23 cellular contexts compared by ENCODE assay signal in the genomic region with DNA sequence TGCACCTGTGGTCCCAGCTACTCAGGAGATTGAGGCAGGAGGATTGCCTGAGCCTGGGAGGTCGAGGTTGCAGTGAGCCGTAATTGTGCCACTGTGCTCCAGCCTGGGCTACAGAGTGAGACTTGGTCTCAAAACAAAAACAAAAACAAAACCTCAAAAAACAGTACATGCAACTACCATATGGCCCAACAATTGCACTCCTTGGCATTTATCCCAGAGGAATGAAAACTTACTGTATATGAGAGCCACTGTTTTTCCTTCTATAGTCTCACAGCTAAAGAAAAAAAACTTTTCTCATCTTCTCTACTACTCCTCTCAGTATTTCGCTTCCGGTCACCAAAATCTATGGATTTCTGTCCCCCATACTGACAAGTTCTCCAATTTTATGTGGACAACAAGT.
DNase-seq lines count a peak whose midpoint lies in the region; ATAC-seq, FAIRE-seq and TF ChIP-seq lines count a peak whose summit lies in the region.
"Had no signal": no experiment of that assay in that cellular context is flagged by ENCODE, and none has a peak within 500 bp of the region (broad histone marks: within the 10 kb centered on the region; RNA-seq: fewer than 3 reads in every experiment).

No MANE protein-coding gene starts in this region.

- H3K4me3 Mint-ChIP-seq in HFFc6: no peak overlapping the region
- H3K4me3 Mint-ChIP-seq in activated CD4-positive, alpha-beta T cell treated with anti-CD3 and anti-CD28 coated beads, Interleukin-2, amount 10 ng/mL, durations not matched to agents 7 days and 5 days: no peak overlapping the region
- H3K4me3 Mint-ChIP-seq: CD8-positive, alpha-beta memory T cell; GM23338 had no signal

- peak overlapping the region; percentile 60; the same call in 1 of the 2 replicates for H3K27ac Mint-ChIP-seq in HFFc6
- H3K27ac Mint-ChIP-seq in activated CD4-positive, alpha-beta T cell treated with anti-CD3 and anti-CD28 coated beads, Interleukin-2, amount 10 ng/mL, durations not matched to agents 7 days and 5 days: no peak overlapping the region
- H3K27ac Mint-ChIP-seq: CD8-positive, alpha-beta memory T cell; GM23338; IgD-negative memory B cell had no signal

- CTCF ChIA-PET in activated CD4-positive, alpha-beta T cell treated with anti-CD3 and anti-CD28 coated beads, Interleukin-2, amount 10 ng/mL, durations not matched to agents 7 days and 5 days (lab: Charles Lee): interaction anchor here (0.8 to 1.6 kb wide), 2 partner anchors 11 to 16 kb away, joined by 4 to 5 read pairs; no protein-coding TSS in a partner anchor

- peaks cover 32% of the 10 kb centered on the region for H3K4me1 Mint-ChIP-seq in HFFc6 (ENCODE audit: low read depth)
- no peaks in the 10 kb centered on the region for H3K4me1 Mint-ChIP-seq in activated CD4-positive, alpha-beta T cell treated with anti-CD3 and anti-CD28 coated beads, Interleukin-2, amount 10 ng/mL, durations not matched to agents 7 days and 5 days
- H3K4me1 Mint-ChIP-seq: CD8-positive, alpha-beta memory T cell; GM23338 had no signal

- TF ChIP-seq CTCF in HFFc6 (IDR thresholded peaks at IDR 0.05) (no peak), cardiac fibroblast (IDR thresholded peaks at IDR 0.05; ENCODE audit: low read depth, low read length) (no peak), fibroblast of pulmonary artery (IDR thresholded peaks at IDR 0.05; ENCODE audit: low read length, missing control alignments) (no peak), D721Med (IDR thresholded peaks at IDR 0.05; ENCODE audit: insufficient read depth, missing control alignments) (no peak)

- H3K9me3 Mint-ChIP-seq in HFFc6: no peaks in the 10 kb centered on the region
- H3K9me3 Mint-ChIP-seq in activated CD4-positive, alpha-beta T cell treated with anti-CD3 and anti-CD28 coated beads, Interleukin-2, amount 10 ng/mL, durations not matched to agents 7 days and 5 days: no peaks in the 10 kb centered on the region
- H3K9me3 Mint-ChIP-seq: CD8-positive, alpha-beta memory T cell; GM23338; IgD-negative memory B cell had no signal

- no peak for ATAC-seq in activated CD4-positive, CD25-positive, alpha-beta regulatory T cell treated with anti-CD3 and anti-CD28 coated beads, Interleukin-2, amount 50 U/mL, for 24 hours
- ATAC-seq in HG03280 (IDR thresholded peaks at IDR 0.05; ENCODE audit: unreplicated experiment): no peak
- ATAC-seq: GM23338, HCT116, Right ventricle myocardium inferior had no signal

- POLR2A ChIA-PET in activated CD4-positive, alpha-beta T cell treated with anti-CD3 and anti-CD28 coated beads, Interleukin-2, amount 10 ng/mL, durations not matched to agents 7 days and 5 days (lab: Charles Lee): no interaction called here

- H3K4me3 ChIP-seq in cardiac fibroblast (replicated peaks in 1 of 2; ENCODE audit: low read depth in 2 of 2, low read length in 2 of 2) (no peak overlapping the region), fibroblast of pulmonary artery (replicated peaks; ENCODE audit: low read depth, low read length) (no peak overlapping the region)
- H3K4me3 ChIP-seq: GM23338, MG63, Peyer's patch had no signal

- peak; percentile 19 for DNase-seq in EH (ENCODE audit: low read depth)
- no peak for DNase-seq in HFFc6
- peak; percentile 26 to 51 for DNase-seq in cardiac fibroblast (ENCODE audit: low read depth in 2 of 2)
- DNase-seq in fibroblast of pulmonary artery (ENCODE audit: low read depth): peak; percentile 35
- DNase-seq in D721Med (ENCODE audit: insufficient read length, low spot score): no peak
- no peak for DNase-seq in activated CD4-positive, alpha-beta T cell treated with anti-CD3 and anti-CD28 coated beads, Interleukin-2, amount 10 ng/mL, durations not matched to agents 7 days and 5 days
- DNase-seq: C1 segment of cervical spinal cord; CD8-positive, alpha-beta memory T cell; DMS79 treated with DMSO at 0.1 percent for 48 hours; GDM1; Karpas-422; MG63; NCI-H1048; NCI-H1436; NCI-H1930; NCI-H446 treated with DMSO at 0.1 percent for 48 hours; Peyer's patch had no signal

- FAIRE-seq in D721Med (lab: Jason Lieb, UNC): no peak

- H3K27me3 Mint-ChIP-seq in HFFc6 (ENCODE audit: insufficient read depth): no peaks in the 10 kb centered on the region
- no peaks in the 10 kb centered on the region for H3K27me3 Mint-ChIP-seq in activated CD4-positive, alpha-beta T cell treated with anti-CD3 and anti-CD28 coated beads, Interleukin-2, amount 10 ng/mL, durations not matched to agents 7 days and 5 days
- H3K27me3 Mint-ChIP-seq: CD8-positive, alpha-beta memory T cell; IgD-negative memory B cell had no signal

- H3K36me3 Mint-ChIP-seq in HFFc6 (ENCODE audit: low read depth): peaks cover 24% of the 10 kb centered on the region
- H3K36me3 Mint-ChIP-seq in activated CD4-positive, alpha-beta T cell treated with anti-CD3 and anti-CD28 coated beads, Interleukin-2, amount 10 ng/mL, durations not matched to agents 7 days and 5 days (ENCODE audit: low read depth): peaks cover 9% of the 10 kb centered on the region

Comparison
In these comparisons a context has a peak if more than half of its experiments do, and no peak if none do; other contexts are left out.
1. DNase-seq: peak in EH (single experiment), cardiac fibroblast (2 of 2) and fibroblast of pulmonary artery (single experiment); none in HFFc6 (single experiment), D721Med (single experiment) and activated CD4-positive, alpha-beta T cell treated with anti-CD3 and anti-CD28 coated beads, Interleukin-2, amount 10 ng/mL, durations not matched to agents 7 days and 5 days (single experiment).